11 cellular contexts compared by ENCODE assay signal in the genomic region with DNA sequence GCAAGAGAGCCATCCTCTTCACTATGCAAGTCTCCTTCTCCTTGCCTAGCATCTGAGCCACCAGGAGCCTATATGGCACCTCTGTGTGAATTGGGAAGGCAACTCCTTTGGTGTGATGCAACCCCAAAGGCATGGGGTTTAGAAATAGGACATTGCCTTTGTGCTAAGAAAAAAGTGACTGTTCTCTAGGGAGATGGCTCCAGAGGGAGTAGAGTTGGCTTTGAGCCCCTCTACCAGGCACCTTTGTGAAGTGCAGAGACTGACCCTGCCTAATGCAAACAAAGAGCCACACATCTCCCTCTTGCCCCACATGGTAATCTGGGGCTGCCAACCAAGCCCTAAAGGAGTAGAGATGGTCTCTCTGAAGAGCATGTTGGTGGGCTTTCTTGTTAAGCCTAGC.
DNase-seq lines count a peak whose midpoint lies in the region; ATAC-seq and TF ChIP-seq lines count a peak whose summit lies in the region.
"Had no signal": no experiment of that assay in that cellular context is flagged by ENCODE, and none has a peak within 500 bp of the region (broad histone marks: within the 10 kb centered on the region; RNA-seq: fewer than 3 reads in every experiment).

No MANE protein-coding gene starts in this region.

- H4K5ac ChIP-seq in mesendoderm (ENCODE audit: low read length): no peak overlapping the region

- H2AK5ac ChIP-seq in mesendoderm (ENCODE audit: low read length): no peak overlapping the region

- H3K4me3 ChIP-seq in HAP-1 (no peak overlapping the region), SK-N-MC (peak overlapping the region; percentile 45; the same call in 1 of the 2 replicates), mesendoderm (ENCODE audit: low read length) (no peak overlapping the region), tibial artery (no peak overlapping the region)
- H3K4me3 ChIP-seq: PC-9 had no signal

- no peak for ATAC-seq in HG02938 (IDR thresholded peaks at IDR 0.05; ENCODE audit: unreplicated experiment)

- H3K9me3 ChIP-seq in HAP-1 (no peaks in the 10 kb centered on the region), SK-N-MC (ENCODE audit: low read depth, low read length) (no peaks in the 10 kb centered on the region), tibial artery (no peaks in the 10 kb centered on the region)

- H3K27me3 ChIP-seq in HAP-1 (ENCODE audit: low read depth): no peaks in the 10 kb centered on the region
- no peaks in the 10 kb centered on the region for H3K27me3 ChIP-seq in mesendoderm (ENCODE audit: insufficient read depth, low read length, poor library complexity)
- peaks cover 0 to 5% of the 10 kb centered on the region in 2 donors for H3K27me3 ChIP-seq in tibial artery

- no peak overlapping the region for H3K23ac ChIP-seq in mesendoderm (ENCODE audit: low read length)

- in situ Hi-C loops in HAP-1 (cut with MboI; ENCODE audit: low sequenced_read_pairs): no loop called here

- H4K8ac ChIP-seq in mesendoderm (ENCODE audit: low read depth, low read length): no peak overlapping the region

- H3K27ac ChIP-seq in SK-N-MC: no peak overlapping the region
- H3K27ac ChIP-seq in mesendoderm (ENCODE audit: low read depth, low read length): no peak overlapping the region
- H3K27ac ChIP-seq in tibial artery: no peak overlapping the region
- H3K27ac ChIP-seq: PC-9 had no signal

- TF ChIP-seq CTCF in tibial artery (IDR thresholded peaks at IDR 0.05): no peak

- H2BK120ac ChIP-seq in mesendoderm (ENCODE audit: low read depth, low read length): no peak overlapping the region

- H3K36me3 ChIP-seq in HAP-1 (replicated peaks) (no peaks in the 10 kb centered on the region), SK-N-MC (ENCODE audit: insufficient read depth, low read length) (no peaks in the 10 kb centered on the region), mesendoderm (ENCODE audit: control insufficient read depth, insufficient read depth, low read length) (no peaks in the 10 kb centered on the region), tibial artery (no peaks in the 10 kb centered on the region)

- no peak overlapping the region for H3K18ac ChIP-seq in mesendoderm (ENCODE audit: low read length)

- H3K4me2 ChIP-seq in mesendoderm (ENCODE audit: low read length): no peak overlapping the region
- H3K4me2 ChIP-seq: PC-9 had no signal

- no peaks in the 10 kb centered on the region for H3K79me1 ChIP-seq in mesendoderm (ENCODE audit: low read length)

- H3K4me1 ChIP-seq in HAP-1 (peaks cover 41% of the 10 kb centered on the region), mesendoderm (ENCODE audit: control insufficient read depth, low read depth, low read length) (peaks cover 7% of the 10 kb centered on the region), tibial artery (no peaks in the 10 kb centered on the region)

- no peak overlapping the region for H2BK15ac ChIP-seq in mesendoderm (replicated peaks; ENCODE audit: low read depth)

- peak overlapping the region; percentile 68 for H3K56ac ChIP-seq in mesendoderm (ENCODE audit: low read length)

- H3K79me2 ChIP-seq in mesendoderm (ENCODE audit: control insufficient read depth, insufficient read depth, low read length): no peaks in the 10 kb centered on the region

- H3K4ac ChIP-seq in mesendoderm (ENCODE audit: low read depth, low read length): no peak overlapping the region

- peak overlapping the region; percentile 25 for H2BK5ac ChIP-seq in mesendoderm (ENCODE audit: low read length)

- no peak overlapping the region for H3K9ac ChIP-seq in SK-N-MC (ENCODE audit: insufficient read length)
- peak overlapping the region; percentile 11 for H3K9ac ChIP-seq in mesendoderm (ENCODE audit: low read length)

- peak; percentile 24 for DNase-seq in NCI-H82 (lab: John Stamatoyannopoulos, UW)
- no peak for DNase-seq in NCI-H82 treated with DMSO at 0.1 percent for 48 hours (lab: John Stamatoyannopoulos, UW; ENCODE audit: unreplicated experiment)
- DNase-seq in HAP-1 (ENCODE audit: low spot score in 2 of 2): peak; percentile 8 to 22
- DNase-seq in SK-N-MC (ENCODE audit: low read depth, low spot score): no peak
- peak; percentile 78 for DNase-seq in mesendoderm
- no peak for DNase-seq in tibial artery
- no peak for DNase-seq in NCI-H510A (lab: John Stamatoyannopoulos, UW)
- DNase-seq: GF-D8, T-helper 1 cell had no signal

- intact Hi-C loops in tibial artery (cut with DNase I; ENCODE audit: low total_unique reads): no loop called here

Comparison
In these comparisons a context has a peak if more than half of its experiments do, and no peak if none do; other contexts are left out.
1. DNase-seq: peak in NCI-H82 (single experiment), HAP-1 (2 of 2) and mesendoderm (single experiment); none in NCI-H82 treated with DMSO at 0.1 percent for 48 hours (single experiment), SK-N-MC (single experiment), tibial artery (0 of 2) and NCI-H510A (single experiment).